In genomic region chr3:52248165-52248541, GRCh38 we compare ENCODE assay signal across 13 cellular contexts. TPM values are rescaled to one million over a fixed set of nuclear protein-coding genes. Genes with fewer than 3 reads are reported as not detected.
DNase-seq lines count a peak whose midpoint lies in the region; ATAC-seq and TF ChIP-seq lines count a peak whose summit lies in the region.
"Had no signal": no experiment of that assay in that cellular context is flagged by ENCODE, and none has a peak within 500 bp of the region (broad histone marks: within the 10 kb centered on the region; RNA-seq: fewer than 3 reads in every experiment).

No MANE protein-coding gene starts in this region.

- H3K27me3 ChIP-seq in BLaER1 = no peaks in the 10 kb centered on the region
- no peaks in the 10 kb centered on the region for H3K27me3 ChIP-seq in CD8-positive, alpha-beta T cell (ENCODE audit: insufficient read depth, low read length)
- H3K27me3 ChIP-seq: uterus had no signal

- DNase-seq in CD8-positive, alpha-beta T cell = peak in 1 of 7 experiments; percentile 4
- DNase-seq in mesothelial cell of epicardium (ENCODE audit: low spot score in 2 of 2, unreplicated experiment in 2 of 2) = no peak
- DNase-seq in Ammon's horn (ENCODE audit: low spot score) = no peak
- DNase-seq in cortex of kidney (lab: John Stamatoyannopoulos, UW) = no peak
- DNase-seq in NCI-H1436 treated with DMSO at 0.1 percent for 48 hours (lab: John Stamatoyannopoulos, UW) = no peak
- DNase-seq: caudate nucleus, uterus had no signal

- no peak overlapping the region for H3K4me3 ChIP-seq in BLaER1
- no peak overlapping the region for H3K4me3 ChIP-seq in CD8-positive, alpha-beta T cell (ENCODE audit: low read depth, low read length)
- H3K4me3 ChIP-seq: SK-N-MC, uterus had no signal

- H3K9me3 Mint-ChIP-seq in CD8-positive, alpha-beta T cell = no peaks in the 10 kb centered on the region
- no peaks in the 10 kb centered on the region for H3K9me3 Mint-ChIP-seq in activated T-helper 17 cell treated with anti-CD3 and anti-CD28 coated beads, Interleukin-2, amount 50 U/mL, for 72 hours
- no peaks in the 10 kb centered on the region for H3K9me3 Mint-ChIP-seq in mesothelial cell of epicardium

- no peaks in the 10 kb centered on the region for H3K27me3 Mint-ChIP-seq in CD8-positive, alpha-beta T cell (ENCODE audit: low read depth)
- no peaks in the 10 kb centered on the region for H3K27me3 Mint-ChIP-seq in activated T-helper 17 cell treated with anti-CD3 and anti-CD28 coated beads, Interleukin-2, amount 50 U/mL, for 72 hours
- H3K27me3 Mint-ChIP-seq in mesothelial cell of epicardium (ENCODE audit: low read depth) = no peaks in the 10 kb centered on the region

- peak overlapping the region; percentile 96 for H3K27ac Mint-ChIP-seq in CD8-positive, alpha-beta T cell
- peak overlapping the region; percentile 92 for H3K27ac Mint-ChIP-seq in activated T-helper 17 cell treated with anti-CD3 and anti-CD28 coated beads, Interleukin-2, amount 50 U/mL, for 72 hours
- peak overlapping the region; percentile 64 for H3K27ac Mint-ChIP-seq in mesothelial cell of epicardium

- no peak for TF ChIP-seq CTCF in CD8-positive, alpha-beta T cell (IDR thresholded peaks at IDR 0.05)
- no peak for TF ChIP-seq CTCF in mesothelial cell of epicardium (IDR thresholded peaks at IDR 0.05; ENCODE audit: unreplicated experiment)

- peaks cover 47% of the 10 kb centered on the region for H3K36me3 ChIP-seq in BLaER1
- H3K36me3 ChIP-seq in CD8-positive, alpha-beta T cell (ENCODE audit: insufficient read depth, low read length) = peaks cover 7% of the 10 kb centered on the region
- H3K36me3 ChIP-seq: uterus had no signal

- intact Hi-C loops in CD8-positive, alpha-beta T cell (cut with DNase I, micrococcal nuclease) = no loop called here

- H3K4me1 Mint-ChIP-seq in CD8-positive, alpha-beta T cell (ENCODE audit: low read depth) = peaks cover 87% of the 10 kb centered on the region
- peaks cover 50% of the 10 kb centered on the region for H3K4me1 Mint-ChIP-seq in activated T-helper 17 cell treated with anti-CD3 and anti-CD28 coated beads, Interleukin-2, amount 50 U/mL, for 72 hours
- H3K4me1 Mint-ChIP-seq in mesothelial cell of epicardium = peaks cover 8% of the 10 kb centered on the region

- peaks cover 22% of the 10 kb centered on the region for H4K20me1 ChIP-seq in BLaER1

- CTCF ChIA-PET in CD8-positive, alpha-beta T cell (lab: Charles Lee) = interaction anchor here (0.8 to 29.3 kb wide), 8 partner anchors 9 to 91 kb away, joined by 3 to 622 read pairs (median 8); partner anchors contain the start of genes GLYCTK, TWF2 and WDR82

- POLR2A ChIA-PET in CD8-positive, alpha-beta T cell (lab: Charles Lee) = interaction anchor here (0.6 to 28.6 kb wide), 5 partner anchors 9 to 34 kb away, joined by 3 to 685 read pairs (median 15); partner anchors contain the start of genes GLYCTK, TLR9, TWF2 and WDR82

- H3K4me3 Mint-ChIP-seq in CD8-positive, alpha-beta T cell = peak overlapping the region; percentile 35
- H3K4me3 Mint-ChIP-seq in activated T-helper 17 cell treated with anti-CD3 and anti-CD28 coated beads, Interleukin-2, amount 50 U/mL, for 72 hours = peak overlapping the region; percentile 97
- no peak overlapping the region for H3K4me3 Mint-ChIP-seq in mesothelial cell of epicardium

- peaks cover 55% of the 10 kb centered on the region for H3K4me1 ChIP-seq in BLaER1
- peaks cover 92% of the 10 kb centered on the region for H3K4me1 ChIP-seq in CD8-positive, alpha-beta T cell (ENCODE audit: insufficient read depth, low read length)
- H3K4me1 ChIP-seq: uterus had no signal

- peaks cover 63% of the 10 kb centered on the region for H3K36me3 Mint-ChIP-seq in CD8-positive, alpha-beta T cell
- H3K36me3 Mint-ChIP-seq in activated T-helper 17 cell treated with anti-CD3 and anti-CD28 coated beads, Interleukin-2, amount 50 U/mL, for 72 hours (ENCODE audit: low read depth) = peaks cover 88% of the 10 kb centered on the region
- peaks cover 6% of the 10 kb centered on the region for H3K36me3 Mint-ChIP-seq in mesothelial cell of epicardium

- no peak overlapping the region for H3K4me2 ChIP-seq in BLaER1

- H3K27ac ChIP-seq in BLaER1 = peak overlapping the region; percentile 15; the same call in 1 of the 2 replicates
- peak overlapping the region; percentile 6 for H3K27ac ChIP-seq in CD8-positive, alpha-beta T cell (ENCODE audit: low read depth, low read length)
- H3K27ac ChIP-seq: SK-N-MC, uterus had no signal

- no peak overlapping the region for H3K9ac ChIP-seq in BLaER1

- no peaks in the 10 kb centered on the region for H3K9me3 ChIP-seq in BLaER1
- no peaks in the 10 kb centered on the region for H3K9me3 ChIP-seq in CD8-positive, alpha-beta T cell (ENCODE audit: low read length)
- H3K9me3 ChIP-seq: uterus had no signal

- ATAC-seq in CD8-positive, alpha-beta T cell = no peak
- ATAC-seq in activated T-helper 17 cell treated with anti-CD3 and anti-CD28 coated beads, Interleukin-2, amount 50 U/mL, for 72 hours (replicated peaks) = no peak

RNA-seq across cellular contexts. Expression of gene PPM1M, which starts 2.6 kb away (rescaled TPM):
- total RNA-seq in CD8-positive, alpha-beta T cell = 10 to 100 TPM; 43.9 to 46.9 TPM
- total RNA-seq in activated T-helper 17 cell treated with anti-CD3 and anti-CD28 coated beads, Interleukin-2, amount 50 U/mL, for 72 hours = 100 to 1,000 TPM in 1 of 2 donors, 10 to 100 TPM in 1; 84.6 to 112 TPM
- 10.6 to 11.8 TPM (median 11.6 TPM) in 3 replicates for total RNA-seq in mesothelial cell of epicardium

RNA-seq across cellular contexts. Expression of gene TWF2, which starts 9.2 kb away (rescaled TPM):
- total RNA-seq in CD8-positive, alpha-beta T cell = 10 to 100 TPM; 31.1 to 31.2 TPM
- total RNA-seq in activated T-helper 17 cell treated with anti-CD3 and anti-CD28 coated beads, Interleukin-2, amount 50 U/mL, for 72 hours = 100 to 1,000 TPM in 1 of 2 donors, 10 to 100 TPM in 1; 89.9 to 159 TPM
- 26.6 to 30.6 TPM (median 28.7 TPM) in 3 replicates for total RNA-seq in mesothelial cell of epicardium

RNA-seq across cellular contexts. Expression of gene TLR9, which starts 22.7 kb away (rescaled TPM):
- under 1 TPM in 1 of 2 experiments, not detected in 1; 0.33 TPM for total RNA-seq in CD8-positive, alpha-beta T cell
- total RNA-seq in activated T-helper 17 cell treated with anti-CD3 and anti-CD28 coated beads, Interleukin-2, amount 50 U/mL, for 72 hours = under 1 TPM; 0.30 to 0.93 TPM
- 0.16 to 0.23 TPM in 2 of 3 replicates, not detected in the other for total RNA-seq in mesothelial cell of epicardium
- total RNA-seq: epithelial cell of proximal tubule, HT-29, MCF 10A had no signal

RNA-seq across cellular contexts. Expression of gene WDR82, which starts 30.3 kb away (rescaled TPM):
- 100 to 1,000 TPM; 115 to 117 TPM for total RNA-seq in CD8-positive, alpha-beta T cell
- 100 to 1,000 TPM in 1 of 2 donors, 10 to 100 TPM in 1; 81.1 to 106 TPM for total RNA-seq in activated T-helper 17 cell treated with anti-CD3 and anti-CD28 coated beads, Interleukin-2, amount 50 U/mL, for 72 hours
- total RNA-seq in mesothelial cell of epicardium = 99.0 to 105 TPM (median 101 TPM) in 3 replicates

RNA-seq across cellular contexts. Expression of gene GLYCTK, which starts 39.5 kb away (rescaled TPM):
- total RNA-seq in CD8-positive, alpha-beta T cell = 10 to 100 TPM; 27.1 to 28.1 TPM
- 10 to 100 TPM; 22.8 to 25.2 TPM for total RNA-seq in activated T-helper 17 cell treated with anti-CD3 and anti-CD28 coated beads, Interleukin-2, amount 50 U/mL, for 72 hours
- total RNA-seq in mesothelial cell of epicardium = 9.0 to 10.7 TPM (median 10.6 TPM) in 3 replicates
